Comparison of ENCODE assay signal across 7 cellular contexts in genomic region chr2:222024934-222025890, GRCh38.
DNase-seq lines count a peak whose midpoint lies in the region; ATAC-seq and TF ChIP-seq lines count a peak whose summit lies in the region.

No MANE protein-coding gene starts in this region.

- H3K9ac ChIP-seq in smooth muscle cell (ENCODE audit: low read depth), result no peak overlapping the region

- H3K4me1 ChIP-seq in foreskin keratinocyte (no peaks in the 10 kb centered on the region), smooth muscle cell (ENCODE audit: low read depth) (peaks cover 13% of the 10 kb centered on the region)

- WGBS in smooth muscle cell (ENCODE audit: low lambda C conversion rate), result 13% methylated on average over 8 of the region's 8 CpGs

- H3K9me3 ChIP-seq in smooth muscle cell (replicated peaks; ENCODE audit: low read depth), result no peaks in the 10 kb centered on the region

- H3K4me3 ChIP-seq in GM12864 (ENCODE audit: low read depth, low read length) (no peak overlapping the region; the same call in 1 of the 2 replicates), smooth muscle cell (peak overlapping the region; percentile 14)

- H3K36me3 ChIP-seq in smooth muscle cell (ENCODE audit: low read depth), result no peaks in the 10 kb centered on the region

- H4K20me1 ChIP-seq in smooth muscle cell (ENCODE audit: low read depth), result no peaks in the 10 kb centered on the region

- H3K27me3 ChIP-seq in foreskin keratinocyte, result peaks cover 14% of the 10 kb centered on the region
- H3K27me3 ChIP-seq in smooth muscle cell (ENCODE audit: low read depth), result peaks cover 22% of the 10 kb centered on the region

- DNase-seq in GM12864 (ENCODE audit: low read depth), result no peak
- DNase-seq in LoVo (ENCODE audit: low spot score), result peak; percentile 50
- DNase-seq in SK-N-DZ (ENCODE audit: low spot score), result peak; percentile 46
- peak in 1 of 2 donors; percentile 20 for DNase-seq in foreskin keratinocyte
- DNase-seq in smooth muscle cell (lab: John Stamatoyannopoulos, UW; ENCODE audit: unreplicated experiment), result no peak
- DNase-seq in activated CD4-positive, CD25-positive, alpha-beta regulatory T cell treated with anti-CD3 and anti-CD28 coated beads, Interleukin-2, amount 50 U/mL, for 72 hours, result no peak
- no peak for DNase-seq in NK-92 treated with Interleukin-12 subunit alpha and Interleukin-12 subunit beta, amount 100 ng/mL, for 24 hours (lab: John Stamatoyannopoulos, UW)

- peak overlapping the region; percentile 61 for H3K4me2 ChIP-seq in smooth muscle cell

- H3K27ac ChIP-seq in foreskin keratinocyte, result no peak overlapping the region
- H3K27ac ChIP-seq in smooth muscle cell (ENCODE audit: low read depth), result no peak overlapping the region

- peak; percentile 49 for ATAC-seq in foreskin keratinocyte

- no peaks in the 10 kb centered on the region for H3K79me2 ChIP-seq in smooth muscle cell (ENCODE audit: low read depth)

- H3F3A ChIP-seq in smooth muscle cell (ENCODE audit: low read depth), result no peaks in the 10 kb centered on the region

- TF ChIP-seq CTCF in GM12864 (IDR thresholded peaks at IDR 0.05; ENCODE audit: low read depth, low read length, missing control alignments) (peak; percentile 56), foreskin keratinocyte (conservative IDR thresholded peaks at IDR 0.05) (peak; percentile 77), smooth muscle cell (IDR thresholded peaks at IDR 0.05; ENCODE audit: borderline replicate concordance, insufficient read depth, poor library complexity, severe bottlenecking) (peak; percentile 76)

- H2AFZ ChIP-seq in smooth muscle cell (ENCODE audit: low read depth), result no peak overlapping the region

Comparison
In these comparisons a context has a peak if more than half of its experiments do, and no peak if none do; other contexts are left out.
1. DNase-seq: peak in LoVo (single experiment) and SK-N-DZ (single experiment); none in GM12864 (single experiment), smooth muscle cell (single experiment), activated CD4-positive, CD25-positive, alpha-beta regulatory T cell treated with anti-CD3 and anti-CD28 coated beads, Interleukin-2, amount 50 U/mL, for 72 hours (single experiment) and NK-92 treated with Interleukin-12 subunit alpha and Interleukin-12 subunit beta, amount 100 ng/mL, for 24 hours (single experiment).
2. Peak in every context shown above with its lines, with median percentiles within 50 percentile points of each other: CTCF ChIP-seq.